8 cellular contexts compared by ENCODE assay signal in genomic region chr11:13105237-13105844, GRCh38.
DNase-seq lines count a peak whose midpoint lies in the region; ATAC-seq lines count a peak whose summit lies in the region.

No MANE protein-coding gene starts in this region.

- DNase-seq in NCI-H82 (lab: John Stamatoyannopoulos, UW) (peak; percentile 95), myocyte (ENCODE audit: low read depth) (peak; percentile 55), cerebellum (ENCODE audit: low spot score) (no peak), activated gamma-delta T cell (lab: John Stamatoyannopoulos, UW) (no peak), head of caudate nucleus (no peak), DMS114 treated with DMSO at 0.1 percent for 48 hours (lab: John Stamatoyannopoulos, UW; ENCODE audit: unreplicated experiment) (no peak)

- intact Hi-C loops in head of caudate nucleus (cut with DNase I): no loop called here

- ATAC-seq in GM19452 (IDR thresholded peaks at IDR 0.05; ENCODE audit: unreplicated experiment) (peak; percentile 73), HG03460 (IDR thresholded peaks at IDR 0.05; ENCODE audit: unreplicated experiment) (peak; percentile 50)

Comparison
In these comparisons a context has a peak if more than half of its experiments do, and no peak if none do; other contexts are left out.
1. DNase-seq: peak in NCI-H82 (single experiment) and myocyte (single experiment); none in cerebellum (single experiment), activated gamma-delta T cell (single experiment), head of caudate nucleus (0 of 42) and DMS114 treated with DMSO at 0.1 percent for 48 hours (single experiment).